In genomic region chr10:126062132-126063032, GRCh38 we compare ENCODE assay signal across 9 cellular contexts.
A peak's percentile ranks its signal among the peaks of the same experiment; 100 is the strongest.
DNase-seq lines count a peak whose midpoint lies in the region; ATAC-seq, FAIRE-seq and TF ChIP-seq lines count a peak whose summit lies in the region.
"Had no signal": no experiment of that assay in that cellular context is flagged by ENCODE, and none has a peak within 500 bp of the region (broad histone marks: within the 10 kb centered on the region; RNA-seq: fewer than 3 reads in every experiment).

No MANE protein-coding gene starts in this region.

- FAIRE-seq in D721Med (lab: Jason Lieb, UNC): no peak

- no peak for TF ChIP-seq CTCF in transverse colon (IDR thresholded peaks at IDR 0.05)
- no peak for TF ChIP-seq CTCF in glutamatergic neuron (IDR thresholded peaks at IDR 0.05; ENCODE audit: partially characterized antibody, unreplicated experiment)
- TF ChIP-seq CTCF in D721Med (IDR thresholded peaks at IDR 0.05; ENCODE audit: insufficient read depth, missing control alignments): no peak

- H3K27ac ChIP-seq in caudate nucleus (ENCODE audit: low read depth, low read length) (no peak overlapping the region), transverse colon (peak overlapping the region in 1 of 4 donors; percentile 5)
- H3K27ac ChIP-seq: 22Rv1 had no signal

- peaks cover 14% of the 10 kb centered on the region for H3K27me3 ChIP-seq in transverse colon

- TF ChIP-seq POLR2A in transverse colon (IDR thresholded peaks at IDR 0.05): no peak

- H3K4me3 ChIP-seq in transverse colon: no peak overlapping the region

- peaks cover 4% of the 10 kb centered on the region for H3K27me3 Mint-ChIP-seq in glutamatergic neuron (ENCODE audit: unreplicated experiment)
- peaks cover 0 to 16% of the 10 kb centered on the region in 2 donors for H3K27me3 Mint-ChIP-seq in natural killer cell treated with Interleukin-12 subunit alpha and Interleukin-12 subunit beta and Interleukin-15 and Interleukin-18, amount 100 ng/mL, for 72 hours

- H3K36me3 ChIP-seq in transverse colon: no peaks in the 10 kb centered on the region

- H3K27ac Mint-ChIP-seq in glutamatergic neuron (ENCODE audit: unreplicated experiment): no peak overlapping the region
- no peak overlapping the region for H3K27ac Mint-ChIP-seq in natural killer cell treated with Interleukin-12 subunit alpha and Interleukin-12 subunit beta and Interleukin-15 and Interleukin-18, amount 100 ng/mL, for 72 hours

- peaks cover 5% of the 10 kb centered on the region for H3K36me3 Mint-ChIP-seq in glutamatergic neuron (ENCODE audit: unreplicated experiment)
- H3K36me3 Mint-ChIP-seq in natural killer cell treated with Interleukin-12 subunit alpha and Interleukin-12 subunit beta and Interleukin-15 and Interleukin-18, amount 100 ng/mL, for 72 hours: no peaks in the 10 kb centered on the region

- peak; percentile 11 for DNase-seq in DMS 273 (lab: John Stamatoyannopoulos, UW; ENCODE audit: unreplicated experiment)
- no peak for DNase-seq in DMS 273 treated with DMSO at 0.1 percent for 48 hours (lab: John Stamatoyannopoulos, UW)
- peak in 56 of 61 donors; percentile 18 to 90 (median 73) for DNase-seq in caudate nucleus (lab: John Stamatoyannopoulos, UW)
- peak; percentile 46 to 50 for DNase-seq in left colon
- peak; percentile 40 for DNase-seq in transverse colon
- DNase-seq in glutamatergic neuron: no peak
- DNase-seq in D721Med (ENCODE audit: insufficient read length, low spot score): no peak
- no peak for DNase-seq in natural killer cell treated with Interleukin-12 subunit alpha and Interleukin-12 subunit beta and Interleukin-15 and Interleukin-18, amount 100 ng/mL, for 72 hours (ENCODE audit: low spot score)

- intact Hi-C loops in left colon (cut with DNase I, micrococcal nuclease) (no loop called here), transverse colon (cut with DNase I; ENCODE audit: low total_unique reads) (no loop called here)

- 67 to 100% methylated on average over 3 to 10 of the region's 11 CpGs for WGBS in transverse colon (ENCODE audit: low coverage in 1 of 2), 2 donors

- ATAC-seq in left colon: no peak
- ATAC-seq in natural killer cell treated with Interleukin-12 subunit alpha and Interleukin-12 subunit beta and Interleukin-15 and Interleukin-18, amount 100 ng/mL, for 72 hours: no peak

- in situ Hi-C loops in transverse colon (cut with MboI; ENCODE audit: low pct_ligation_motif_present in 1 of 4, low pct_unique_long_range_greater_than_20kb in 1 of 4, low sequenced_read_pairs in 3 of 4): no loop called here

- H3K4me1 Mint-ChIP-seq in glutamatergic neuron (ENCODE audit: low read depth, unreplicated experiment): peaks cover 27% of the 10 kb centered on the region
- no peaks in the 10 kb centered on the region for H3K4me1 Mint-ChIP-seq in natural killer cell treated with Interleukin-12 subunit alpha and Interleukin-12 subunit beta and Interleukin-15 and Interleukin-18, amount 100 ng/mL, for 72 hours (ENCODE audit: low read depth in 2 of 2)

- H3K4me1 ChIP-seq in transverse colon: no peaks in the 10 kb centered on the region

- H3K9me3 ChIP-seq in transverse colon: no peaks in the 10 kb centered on the region

- H3K9me3 Mint-ChIP-seq in glutamatergic neuron (ENCODE audit: unreplicated experiment): peaks cover 8% of the 10 kb centered on the region
- H3K9me3 Mint-ChIP-seq in natural killer cell treated with Interleukin-12 subunit alpha and Interleukin-12 subunit beta and Interleukin-15 and Interleukin-18, amount 100 ng/mL, for 72 hours: no peaks in the 10 kb centered on the region

- TF ChIP-seq EP300 in transverse colon (IDR thresholded peaks at IDR 0.05; ENCODE audit: low read depth): no peak

- H3K4me3 Mint-ChIP-seq in glutamatergic neuron (ENCODE audit: unreplicated experiment): no peak overlapping the region
- H3K4me3 Mint-ChIP-seq in natural killer cell treated with Interleukin-12 subunit alpha and Interleukin-12 subunit beta and Interleukin-15 and Interleukin-18, amount 100 ng/mL, for 72 hours: no peak overlapping the region

Comparison
In these comparisons a context has a peak if more than half of its experiments do, and no peak if none do; other contexts are left out.
1. DNase-seq: peak in DMS 273 (single experiment), caudate nucleus (56 of 61), left colon (2 of 2) and transverse colon (single experiment); none in DMS 273 treated with DMSO at 0.1 percent for 48 hours (single experiment), glutamatergic neuron (single experiment), D721Med (single experiment) and natural killer cell treated with Interleukin-12 subunit alpha and Interleukin-12 subunit beta and Interleukin-15 and Interleukin-18, amount 100 ng/mL, for 72 hours (single experiment).